21 cellular contexts compared by ENCODE assay signal in the genomic region with DNA sequence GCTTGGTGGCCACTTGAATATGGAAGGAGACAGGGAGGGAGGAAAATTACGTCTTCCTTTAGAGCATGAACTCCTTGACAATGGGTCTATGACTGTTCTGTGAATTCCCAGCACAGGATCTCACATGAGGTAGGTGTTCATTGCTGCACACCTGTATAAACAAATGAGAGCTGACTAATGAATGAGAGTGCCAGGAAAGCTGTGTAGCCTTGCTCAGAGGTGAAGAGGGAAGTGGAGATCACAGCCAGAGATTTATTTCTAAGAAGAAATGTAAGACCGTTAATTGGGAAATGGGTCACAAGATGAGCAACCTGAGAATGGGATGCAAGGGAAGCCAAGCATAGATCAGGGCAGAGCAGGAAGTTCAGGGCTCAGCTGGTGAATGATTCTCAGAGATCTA.
DNase-seq lines count a peak whose midpoint lies in the region; ATAC-seq and TF ChIP-seq lines count a peak whose summit lies in the region.
"Had no signal": no experiment of that assay in that cellular context is flagged by ENCODE, and none has a peak within 500 bp of the region (broad histone marks: within the 10 kb centered on the region; RNA-seq: fewer than 3 reads in every experiment).

No MANE protein-coding gene starts in this region.

- peak overlapping the region; percentile 6 for H3K4me2 ChIP-seq in mammary epithelial cell (ENCODE audit: insufficient read depth, low read depth, low read length)
- H3K4me2 ChIP-seq: PC-9 had no signal

- no peak overlapping the region for H3K9ac ChIP-seq in mammary epithelial cell (ENCODE audit: insufficient read depth, low read length)

- WGBS in mammary epithelial cell (ENCODE audit: low coverage, missing lambda C conversion rate): 5% methylated on average over 2 of the region's 2 CpGs
- 73% methylated on average over 2 of the region's 2 CpGs for WGBS in esophagus muscularis mucosa

- CTCF ChIA-PET in mammary epithelial cell (lab: Charles Lee; ENCODE audit: low non-redundant PET): no interaction called here

- dilution Hi-C loops in mammary epithelial cell (cut with HindIII; ENCODE audit: low sequenced_read_pairs): no loop called here

- in situ Hi-C loops in mammary epithelial cell (cut with MboI; ENCODE audit: low sequenced_read_pairs in 2 of 2): loop anchor here in 1 of 2 donors (10.0 kb wide), 1 partner anchor 60 kb away; no protein-coding TSS in a partner anchor

- TF ChIP-seq EP300 in esophagus muscularis mucosa (IDR thresholded peaks at IDR 0.05): no peak

- peak overlapping the region; percentile 32 for H2AFZ ChIP-seq in mammary epithelial cell (ENCODE audit: low read depth, low read length)
- H2AFZ ChIP-seq: PC-9 had no signal

- no peaks in the 10 kb centered on the region for H3K9me3 ChIP-seq in mammary epithelial cell (replicated peaks; ENCODE audit: insufficient read depth, low read length)
- no peaks in the 10 kb centered on the region for H3K9me3 ChIP-seq in esophagus muscularis mucosa
- H3K9me3 ChIP-seq: BE2C had no signal

- no peak for TF ChIP-seq POLR2A in esophagus muscularis mucosa (IDR thresholded peaks at IDR 0.05; ENCODE audit: low read depth)

- H3K27me3 ChIP-seq in mammary epithelial cell (ENCODE audit: insufficient read depth, low read length): no peaks in the 10 kb centered on the region
- no peaks in the 10 kb centered on the region for H3K27me3 ChIP-seq in kidney epithelial cell (ENCODE audit: control insufficient read depth, insufficient read depth, low read length)
- H3K27me3 ChIP-seq in esophagus muscularis mucosa: no peaks in the 10 kb centered on the region
- H3K27me3 ChIP-seq: BE2C had no signal

- peak; percentile 81 for DNase-seq in DMS53 (lab: John Stamatoyannopoulos, UW)
- DNase-seq in NCI-H2196 (lab: John Stamatoyannopoulos, UW; ENCODE audit: unreplicated experiment): peak; percentile 42
- peak; percentile 92 for DNase-seq in mammary epithelial cell
- peak; percentile 74 for DNase-seq in kidney epithelial cell (ENCODE audit: low read depth)
- DNase-seq in esophagus muscularis mucosa (ENCODE audit: extremely low spot score): no peak
- DNase-seq in activated CD8-positive, alpha-beta memory T cell treated with anti-CD3 and anti-CD28 coated beads for 24 hours: no peak
- no peak for DNase-seq in activated CD8-positive, alpha-beta memory T cell treated with anti-CD3 and anti-CD28 coated beads, Interleukin-2, amount 50 U/mL, for 4 hours
- DNase-seq: BE2C, GDM1, KG1, NCI-H1092 treated with DMSO at 0.1 percent for 48 hours, NCI-H1436 treated with DMSO at 0.1 percent for 48 hours, NCI-H1930, NCI-H524 treated with DMSO at 0.1 percent for 48 hours, PC-9, RPMI8226, SHP77 treated with DMSO at 0.1 percent for 48 hours had no signal

- H3K36me3 ChIP-seq in mammary epithelial cell (ENCODE audit: insufficient read depth, low read length) (no peaks in the 10 kb centered on the region), kidney epithelial cell (ENCODE audit: control insufficient read depth, insufficient read depth, low read length) (no peaks in the 10 kb centered on the region), esophagus muscularis mucosa (no peaks in the 10 kb centered on the region)
- H3K36me3 ChIP-seq: BE2C had no signal

- ATAC-seq in GM18858 (IDR thresholded peaks at IDR 0.05; ENCODE audit: unreplicated experiment): no peak
- ATAC-seq: HCT116 had no signal

- H3K27ac ChIP-seq in mammary epithelial cell (ENCODE audit: insufficient read depth, low read depth, low read length) (peak overlapping the region; percentile 31), esophagus muscularis mucosa (replicated peaks in 1 of 4) (no peak overlapping the region)
- H3K27ac ChIP-seq: HL-60, PC-9, SK-N-MC had no signal

- no peaks in the 10 kb centered on the region for H4K20me1 ChIP-seq in mammary epithelial cell (ENCODE audit: insufficient read depth, low read length)

- H3K4me1 ChIP-seq in mammary epithelial cell (ENCODE audit: insufficient read depth, low read length): peaks cover 22% of the 10 kb centered on the region
- no peaks in the 10 kb centered on the region for H3K4me1 ChIP-seq in esophagus muscularis mucosa
- H3K4me1 ChIP-seq: BE2C had no signal

- no peaks in the 10 kb centered on the region for H3K79me2 ChIP-seq in mammary epithelial cell (ENCODE audit: insufficient read depth, low read length)

- H3K4me3 ChIP-seq in mammary epithelial cell (replicated peaks in 1 of 3; ENCODE audit: insufficient read depth in 1 of 3, low read depth in 2 of 3, low read length in 3 of 3): no peak overlapping the region
- no peak overlapping the region for H3K4me3 ChIP-seq in kidney epithelial cell (ENCODE audit: low read depth, low read length)
- no peak overlapping the region for H3K4me3 ChIP-seq in esophagus muscularis mucosa
- H3K4me3 ChIP-seq: PC-9, SK-N-MC had no signal

- TF ChIP-seq CTCF in mammary epithelial cell (conservative IDR thresholded peaks at IDR 0.05 in 1 of 2, IDR thresholded peaks at IDR 0.05 in 1 of 2; ENCODE audit: extremely low read depth in 1 of 2, insufficient read depth in 1 of 2, low read depth in 1 of 2, low read length in 2 of 2) (no peak), kidney epithelial cell (IDR thresholded peaks at IDR 0.05; ENCODE audit: insufficient read depth, low read length, poor library complexity, severe bottlenecking) (no peak), esophagus muscularis mucosa (IDR thresholded peaks at IDR 0.05) (no peak)

- no TSS peak for BruUV-seq in mammary epithelial cell (replicated peaks; lab: Mats Ljungman, UMichigan)

- intact Hi-C loops in mammary epithelial cell (cut with micrococcal nuclease) (loop anchor here (5.0 kb wide), 1 partner anchor 53 kb away; no protein-coding TSS in a partner anchor), esophagus muscularis mucosa (cut with DNase I) (no loop called here)

Comparison
In these comparisons a context has a peak if more than half of its experiments do, and no peak if none do; other contexts are left out.
1. DNase-seq: peak in DMS53 (single experiment), NCI-H2196 (single experiment), mammary epithelial cell (single experiment) and kidney epithelial cell (single experiment); none in esophagus muscularis mucosa (single experiment), activated CD8-positive, alpha-beta memory T cell treated with anti-CD3 and anti-CD28 coated beads for 24 hours (single experiment) and activated CD8-positive, alpha-beta memory T cell treated with anti-CD3 and anti-CD28 coated beads, Interleukin-2, amount 50 U/mL, for 4 hours (single experiment).